ENCODE assay signal across 12 cellular contexts in genomic region chr1:41695118-41695517, GRCh38.
DNase-seq lines count a peak whose midpoint lies in the region; TF ChIP-seq lines count a peak whose summit lies in the region.
"Had no signal": no experiment of that assay in that cellular context is flagged by ENCODE, and none has a peak within 500 bp of the region (broad histone marks: within the 10 kb centered on the region; RNA-seq: fewer than 3 reads in every experiment).

No MANE protein-coding gene starts in this region.

- no peak for TF ChIP-seq CTCF in testis (IDR thresholded peaks at IDR 0.05)

- H3K27ac ChIP-seq in testis: no peak overlapping the region
- H3K27ac ChIP-seq: SK-N-MC had no signal

- TF ChIP-seq POLR2A in testis (IDR thresholded peaks at IDR 0.05): no peak

- intact Hi-C loops in cardiac septum (cut with DNase I): no loop called here
- intact Hi-C loops in testis (cut with DNase I; ENCODE audit: low total_unique reads): no loop called here

- 59% methylated on average over 2 of the region's 2 CpGs; no CpG with 5 or more reads in 1 of the 2 donors for WGBS in testis, 2 donors

- H3K9me3 ChIP-seq in testis: no peaks in the 10 kb centered on the region

- no peaks in the 10 kb centered on the region for H3K4me1 ChIP-seq in testis

- H3K27me3 ChIP-seq in testis: no peaks in the 10 kb centered on the region

- DNase-seq in NCI-H2171 treated with DMSO at 0.1 percent for 48 hours (lab: John Stamatoyannopoulos, UW): peak; percentile 39
- DNase-seq in NCI-H2171 (lab: John Stamatoyannopoulos, UW): no peak
- DNase-seq in NCI-H69 (lab: John Stamatoyannopoulos, UW): peak; percentile 47
- DNase-seq in cardiac septum (ENCODE audit: low spot score): peak; percentile 84
- peak; percentile 76 for DNase-seq in testis
- DNase-seq in cortex of kidney (lab: John Stamatoyannopoulos, UW): no peak
- DNase-seq in GOT3 (lab: John Stamatoyannopoulos, UW): no peak
- no peak for DNase-seq in stimulated activated CD4-positive, alpha-beta T cell treated with anti-CD3 and anti-CD28 coated beads, Interleukin-4, amount 100 ng/mL, for 24 hours
- DNase-seq: endodermal cell, NCI-H774 had no signal

- H3K4me3 ChIP-seq in testis: no peak overlapping the region
- H3K4me3 ChIP-seq: SK-N-MC, smooth muscle cell had no signal

- no peaks in the 10 kb centered on the region for H3K36me3 ChIP-seq in testis (ENCODE audit: low read depth, missing control alignments)

Comparison
In these comparisons a context has a peak if more than half of its experiments do, and no peak if none do; other contexts are left out.
1. DNase-seq: peak in NCI-H2171 treated with DMSO at 0.1 percent for 48 hours (single experiment), NCI-H69 (single experiment), cardiac septum (single experiment) and testis (single experiment); none in NCI-H2171 (single experiment), cortex of kidney (single experiment), GOT3 (single experiment) and stimulated activated CD4-positive, alpha-beta T cell treated with anti-CD3 and anti-CD28 coated beads, Interleukin-4, amount 100 ng/mL, for 24 hours (single experiment).